Comparison of ENCODE assay signal across 12 cellular contexts in the genomic region with DNA sequence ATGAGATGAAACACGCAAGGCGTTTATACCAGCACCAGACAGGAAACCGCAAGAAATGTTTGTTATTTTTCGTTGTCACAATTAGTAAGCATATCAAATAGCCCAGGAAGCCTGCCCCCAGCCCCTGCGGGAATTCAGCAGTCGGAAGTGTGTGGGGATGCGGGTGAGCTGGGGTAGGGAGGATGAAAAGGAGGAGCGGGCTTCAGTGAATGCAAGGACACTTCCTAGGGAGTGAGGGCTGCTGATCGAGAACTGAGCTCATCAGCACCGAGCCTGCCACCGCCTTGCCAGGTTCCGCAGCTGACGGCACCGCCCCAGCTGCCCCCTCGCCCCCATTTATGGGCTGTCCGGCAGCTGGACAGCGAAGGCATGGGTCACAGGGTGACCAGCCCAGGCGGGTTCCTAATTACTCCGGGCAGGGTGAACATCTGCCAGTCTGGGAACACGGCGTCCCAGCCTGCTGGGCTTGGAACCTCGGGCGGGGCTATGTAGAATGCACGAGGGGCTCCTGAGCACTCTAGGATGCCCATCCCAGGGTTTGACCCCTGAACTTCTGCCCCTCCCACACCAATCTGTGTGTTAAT. TPM values are rescaled to one million over a fixed set of nuclear protein-coding genes. Genes with fewer than 3 reads are reported as not detected.
DNase-seq lines count a peak whose midpoint lies in the region; ATAC-seq lines count a peak whose summit lies in the region.
"Had no signal": no experiment of that assay in that cellular context is flagged by ENCODE, and none has a peak within 500 bp of the region (broad histone marks: within the 10 kb centered on the region; RNA-seq: fewer than 3 reads in every experiment).

No MANE protein-coding gene starts in this region.

- DNase-seq in NCI-H2227 (lab: John Stamatoyannopoulos, UW; ENCODE audit: unreplicated experiment) (peak; percentile 19), NCI-H2227 treated with DMSO at 0.1 percent for 48 hours (lab: John Stamatoyannopoulos, UW) (no peak), NCI-H2171 treated with DMSO at 0.1 percent for 48 hours (lab: John Stamatoyannopoulos, UW) (peak; percentile 91), retina (peak; percentile 34), epidermal melanocyte (ENCODE audit: insufficient read length, low spot score) (no peak), left cardiac atrium (no peak)
- DNase-seq in effector memory CD8-positive, alpha-beta T cell = no peak
- DNase-seq: activated CD8-positive, alpha-beta memory T cell treated with anti-CD3 and anti-CD28 coated beads, Interleukin-2, amount 50 U/mL, for 48 hours; caudate nucleus; natural killer cell had no signal

- peak overlapping the region; percentile 21 to 34 for H3K4me3 Mint-ChIP-seq in effector memory CD8-positive, alpha-beta T cell
- H3K4me3 Mint-ChIP-seq: natural killer cell had no signal

- peaks cover 12% of the 10 kb centered on the region for H3K36me3 Mint-ChIP-seq in effector memory CD8-positive, alpha-beta T cell (ENCODE audit: insufficient read depth)
- H3K36me3 Mint-ChIP-seq: natural killer cell had no signal

- H3K4me1 Mint-ChIP-seq in effector memory CD8-positive, alpha-beta T cell (ENCODE audit: low read depth in 2 of 2) = peaks cover 3 to 5% of the 10 kb centered on the region in 2 donors

- peak; percentile 14 for ATAC-seq in effector memory CD8-positive, alpha-beta T cell (replicated peaks)
- ATAC-seq in HG03196 (IDR thresholded peaks at IDR 0.05; ENCODE audit: unreplicated experiment) = no peak
- ATAC-seq in left cardiac atrium = no peak

- intact Hi-C loops in left cardiac atrium (cut with DNase I) = no loop called here

- peaks cover 28 to 52% of the 10 kb centered on the region in 2 donors for H3K27me3 Mint-ChIP-seq in effector memory CD8-positive, alpha-beta T cell

- no peak overlapping the region for H3K27ac Mint-ChIP-seq in effector memory CD8-positive, alpha-beta T cell
- H3K27ac Mint-ChIP-seq: natural killer cell had no signal

- H3K9me3 Mint-ChIP-seq in effector memory CD8-positive, alpha-beta T cell = no peaks in the 10 kb centered on the region
- H3K9me3 Mint-ChIP-seq: natural killer cell had no signal

RNA-seq across cellular contexts. Expression of gene BEST2, which starts 1.6 kb away (rescaled TPM):
- total RNA-seq in left cardiac atrium = not detected
- total RNA-seq: hepatocyte, natural killer cell had no signal

RNA-seq across cellular contexts. Expression of gene GET3, which starts 12.7 kb away (rescaled TPM):
- 10 to 100 TPM; 51.2 to 52.5 TPM for total RNA-seq in left cardiac atrium

RNA-seq across cellular contexts. Expression of gene TRIR, which starts 15.5 kb away (rescaled TPM):
- total RNA-seq in left cardiac atrium = 100 to 1,000 TPM; 112 to 122 TPM

RNA-seq across cellular contexts. Expression of gene HOOK2, which starts 25.3 kb away (rescaled TPM):
- 10 to 100 TPM; 16.8 to 28.8 TPM for total RNA-seq in left cardiac atrium

RNA-seq across cellular contexts. Expression of gene TNPO2, which starts 26.3 kb away (rescaled TPM):
- 10 to 100 TPM; 33.8 to 53.6 TPM for total RNA-seq in left cardiac atrium

Comparison
In these comparisons a context has a peak if more than half of its experiments do, and no peak if none do; other contexts are left out.
1. DNase-seq: peak in NCI-H2227 (single experiment), NCI-H2171 treated with DMSO at 0.1 percent for 48 hours (single experiment) and retina (single experiment); none in NCI-H2227 treated with DMSO at 0.1 percent for 48 hours (single experiment), effector memory CD8-positive, alpha-beta T cell (0 of 3), epidermal melanocyte (single experiment) and left cardiac atrium (single experiment).